12 cellular contexts compared by ENCODE assay signal in genomic region chr3:148974726-148975125, GRCh38. TPM values are rescaled to one million over a fixed set of nuclear protein-coding genes. Genes with fewer than 3 reads are reported as not detected.
DNase-seq lines count a peak whose midpoint lies in the region; ATAC-seq, FAIRE-seq and TF ChIP-seq lines count a peak whose summit lies in the region.
"Had no signal": no experiment of that assay in that cellular context is flagged by ENCODE, and none has a peak within 500 bp of the region (broad histone marks: within the 10 kb centered on the region; RNA-seq: fewer than 3 reads in every experiment).

No MANE protein-coding gene starts in this region.

- TF ChIP-seq CTCF in GM12878 (IDR thresholded peaks at IDR 0.05 in 2 of 3, conservative IDR thresholded peaks at IDR 0.05 in 1 of 3; ENCODE audit: control insufficient read depth in 2 of 3, extremely low read depth in 1 of 3, insufficient read depth in 1 of 3, low read depth in 3 of 3, low read length in 3 of 3) (no peak), gastrocnemius medialis (IDR thresholded peaks at IDR 0.05 in 4 of 5, conservative IDR thresholded peaks at IDR 0.05 in 1 of 5) (no peak), GM20000 (IDR thresholded peaks at IDR 0.05; ENCODE audit: extremely low read depth, missing control alignments) (no peak)

- in situ Hi-C loops in GM12878 (cut with MboI) (no loop called here), gastrocnemius medialis (cut with MboI; ENCODE audit: low sequenced_read_pairs in 4 of 4) (loop anchor here in 3 of 4 donors (10.0 to 25.0 kb wide), 2 partner anchors 50 to 513 kb away; no protein-coding TSS in a partner anchor)

- WGBS in GM12878 (ENCODE audit: insufficient coverage, insufficient replicate concordance, low lambda C conversion rate, missing lambda C conversion rate): 50% methylated on average over 2 of the region's 2 CpGs

- H3K4me2 ChIP-seq in GM12878 (ENCODE audit: control insufficient read depth, insufficient read depth): no peak overlapping the region

- H3K4me1 ChIP-seq in GM12878 (ENCODE audit: control insufficient read depth, insufficient read depth, low read length): no peaks in the 10 kb centered on the region
- H3K4me1 ChIP-seq in gastrocnemius medialis: peaks cover 13 to 17% of the 10 kb centered on the region in 2 donors
- H3K4me1 ChIP-seq: colonic mucosa had no signal

- SMC1A ChIA-PET in GM12878 (lab: Charles Lee; ENCODE audit: uncharacterized antibody, unreplicated experiment): no interaction called here

- H3K4me3 ChIP-seq in GM12878 (no peak overlapping the region), gastrocnemius medialis (peak overlapping the region; percentile 28 to 50 (median 41))
- H3K4me3 ChIP-seq: colonic mucosa had no signal

- ATAC-seq in GM18909 (IDR thresholded peaks at IDR 0.05; ENCODE audit: poor library complexity, unreplicated experiment): peak; percentile 74
- peak; percentile 59 for ATAC-seq in HG03095 (IDR thresholded peaks at IDR 0.05; ENCODE audit: unreplicated experiment)
- peak; percentile 64 for ATAC-seq in GM12878
- peak in 1 of 2 donors; percentile 56 for ATAC-seq in gastrocnemius medialis

- BruUV-seq in GM12878 (replicated peaks; lab: Mats Ljungman, UMichigan): no TSS peak

- no peaks in the 10 kb centered on the region for H4K20me1 ChIP-seq in GM12878 (ENCODE audit: control insufficient read depth, insufficient read depth)

- no peaks in the 10 kb centered on the region for H3K9me3 ChIP-seq in GM12878 (replicated peaks; ENCODE audit: control insufficient read depth, insufficient read depth, low read length)
- H3K9me3 ChIP-seq in gastrocnemius medialis: no peaks in the 10 kb centered on the region
- H3K9me3 ChIP-seq: colonic mucosa had no signal

- RAD21 ChIA-PET in GM12878 (lab: Charles Lee; ENCODE audit: unreplicated experiment): no interaction called here

- TF ChIP-seq RAD21 in GM12878 (IDR thresholded peaks at IDR 0.05; ENCODE audit: insufficient read depth, low read depth, low read length): no peak

- no peak for TF ChIP-seq POLR2A in GM12878 (IDR thresholded peaks at IDR 0.05; ENCODE audit: low read depth, low read length)
- TF ChIP-seq POLR2A in gastrocnemius medialis (IDR thresholded peaks at IDR 0.05): no peak

- H3K36me3 ChIP-seq in GM12878 (ENCODE audit: control insufficient read depth in 2 of 2, insufficient read depth in 2 of 2, low read length in 1 of 2): no peaks in the 10 kb centered on the region
- H3K36me3 ChIP-seq in gastrocnemius medialis: no peaks in the 10 kb centered on the region
- H3K36me3 ChIP-seq: colonic mucosa had no signal

- no peak overlapping the region for H2AFZ ChIP-seq in GM12878 (ENCODE audit: control insufficient read depth, low read depth, low read length)

- no peaks in the 10 kb centered on the region for H3K79me2 ChIP-seq in GM12878 (ENCODE audit: control insufficient read depth, insufficient read depth, low read length)

- no peak overlapping the region for H3K9ac ChIP-seq in GM12878 (ENCODE audit: control insufficient read depth, insufficient read depth, low read length)

- no peak for FAIRE-seq in GM12878 (lab: Jason Lieb, UNC)
- FAIRE-seq: HTR-8/SVneo had no signal

- no peaks in the 10 kb centered on the region; a peak in 1 of 4 replicates for H3K27me3 ChIP-seq in GM12878 (replicated peaks in 1 of 2; ENCODE audit: control insufficient read depth in 2 of 2, insufficient read depth in 2 of 2, low read length in 1 of 2)
- no peaks in the 10 kb centered on the region for H3K27me3 ChIP-seq in gastrocnemius medialis
- H3K27me3 ChIP-seq: colonic mucosa had no signal

- CTCF ChIA-PET in GM12878 (lab: Yijun Ruan, JAX): interaction anchor here (1.3 to 2.3 kb wide), 2 partner anchors 15 to 20 kb away, joined by 3 to 13 read pairs; no protein-coding TSS in a partner anchor

- POLR2A ChIA-PET in GM12878 (lab: Charles Lee): no interaction called here

- DNase-seq in GM12878 (ENCODE audit: low read depth, low spot score) (no peak), gastrocnemius medialis (no peak), GM20000 (ENCODE audit: low spot score) (no peak), occipital lobe (lab: John Stamatoyannopoulos, UW) (no peak), midbrain (lab: John Stamatoyannopoulos, UW) (no peak)
- DNase-seq: activated naive CD4-positive, alpha-beta T cell treated with anti-CD3 and anti-CD28 coated beads, Interleukin-2, amount 50 U/mL, for 16 hours; colonic mucosa; stimulated activated CD4-positive, alpha-beta T cell treated with anti-CD3 and anti-CD28 coated beads, Interleukin-12 subunit alpha, Interleukin-12 subunit beta, amount 100 ng/mL, for 4 hours; stimulated activated naive CD4-positive, alpha-beta T cell had no signal

- intact Hi-C loops in GM12878 (cut with micrococcal nuclease; ENCODE audit: unreplicated experiment): no loop called here
- intact Hi-C loops in gastrocnemius medialis (cut with DNase I; ENCODE audit: low total_unique reads): loop anchor here (1.0 kb wide), 2 partner anchors 18 to 42 kb away; no protein-coding TSS in a partner anchor

- H3K27ac ChIP-seq in GM12878 (ENCODE audit: control insufficient read depth, insufficient read depth) (no peak overlapping the region), gastrocnemius medialis (peak overlapping the region; percentile 89 to 96 (median 92))
- H3K27ac ChIP-seq: colonic mucosa had no signal

- TF ChIP-seq EP300 in GM12878 (IDR thresholded peaks at IDR 0.05; ENCODE audit: borderline replicate concordance in 1 of 2, control insufficient read depth in 1 of 2, low read depth in 2 of 2, low read length in 2 of 2): no peak

TF ChIP-seq in GM12878, 131 proteins besides CTCF, POLR2A, EP300 and RAD21:
- no peak for TF ChIP-seq RFX5 (IDR thresholded peaks at IDR 0.05; ENCODE audit: low read depth, low read length)
- no peak for TF ChIP-seq ETV6 (conservative IDR thresholded peaks at IDR 0.05 in 1 of 2, IDR thresholded peaks at IDR 0.05 in 1 of 2; ENCODE audit: borderline replicate concordance in 1 of 2, low read depth in 1 of 2)
- TF ChIP-seq SMARCA5 (IDR thresholded peaks at IDR 0.05): no peak
- TF ChIP-seq, protein P1, sequence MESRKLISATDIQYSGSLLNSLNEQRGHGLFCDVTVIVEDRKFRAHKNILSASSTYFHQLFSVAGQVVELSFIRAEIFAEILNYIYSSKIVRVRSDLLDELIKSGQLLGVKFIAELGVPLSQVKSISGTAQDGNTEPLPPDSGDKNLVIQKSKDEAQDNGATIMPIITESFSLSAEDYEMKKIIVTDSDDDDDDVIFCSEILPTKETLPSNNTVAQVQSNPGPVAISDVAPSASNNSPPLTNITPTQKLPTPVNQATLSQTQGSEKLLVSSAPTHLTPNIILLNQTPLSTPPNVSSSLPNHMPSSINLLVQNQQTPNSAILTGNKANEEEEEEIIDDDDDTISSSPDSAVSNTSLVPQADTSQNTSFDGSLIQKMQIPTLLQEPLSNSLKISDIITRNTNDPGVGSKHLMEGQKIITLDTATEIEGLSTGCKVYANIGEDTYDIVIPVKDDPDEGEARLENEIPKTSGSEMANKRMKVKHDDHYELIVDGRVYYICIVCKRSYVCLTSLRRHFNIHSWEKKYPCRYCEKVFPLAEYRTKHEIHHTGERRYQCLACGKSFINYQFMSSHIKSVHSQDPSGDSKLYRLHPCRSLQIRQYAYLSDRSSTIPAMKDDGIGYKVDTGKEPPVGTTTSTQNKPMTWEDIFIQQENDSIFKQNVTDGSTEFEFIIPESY (IDR thresholded peaks at IDR 0.05): no peak
- peak; percentile 32; the same call in 1 of the 2 replicates for TF ChIP-seq SPI1 (IDR thresholded peaks at IDR 0.05; ENCODE audit: borderline replicate concordance, insufficient read depth, low read depth, low read length)

RNA-seq across cellular contexts. Expression of gene GYG1, which starts 16.6 kb away (rescaled TPM):
- 3.9 and 5.3 TPM in 2 replicates for total RNA-seq in GM12878 (2013; cell fraction: nucleolus; rRNA removed)
- 12.0 and 16.0 TPM in 2 replicates for total RNA-seq in GM12878 (2014; rRNA removed)
- total RNA-seq in GM12878 (2014; rRNA removed; fragmentation: Illumina TruSeq; extraction: Trizol): 18.8 and 19.7 TPM in 2 replicates
- total RNA-seq in GM12878 (2021): 21.1 and 22.4 TPM in 2 replicates
- polyA plus RNA-seq in GM12878 (2011; ENCODE audit: low read depth): 10.8 TPM
- 16.9 and 18.2 TPM in 2 replicates for polyA plus RNA-seq in GM12878 (2011; rRNA removed)
- polyA plus RNA-seq in GM12878 (2011; cell fraction: cytosol; rRNA removed): 14.6 and 18.8 TPM in 2 replicates
- 16.1 and 17.9 TPM in 2 replicates for polyA plus RNA-seq in GM12878 (2011; cell fraction: nucleus; rRNA removed)
- 13.0 and 15.1 TPM in 2 replicates for polyA plus RNA-seq in GM12878 (2012)
- 26.4 and 26.6 TPM in 2 replicates for polyA plus RNA-seq in GM12878 (2014; fragmentation: Illumina TruSeq; extraction: Trizol)
- 10 to 100 TPM; 23.4 to 36.7 TPM for polyA plus RNA-seq in GM12878 (2014; fragmentation: Nextera tagmentation; extraction: Ambion mirVana)
- 11.8 and 13.0 TPM in 2 replicates for polyA plus RNA-seq in GM12878 (2014; rRNA removed)
- polyA plus RNA-seq in GM12878 (2016; fragmentation: Nextera tagmentation; extraction: Ambion mirVana): 10 to 100 TPM; 33.9 to 38.9 TPM
- polyA minus RNA-seq in GM12878 (2011; rRNA and poly(A)+ RNA removed): 13.7 and 19.3 TPM in 2 replicates
- polyA minus RNA-seq in GM12878 (2011; cell fraction: cytosol; rRNA and poly(A)+ RNA removed): 7.8 and 10.2 TPM in 2 replicates
- 21.2 and 31.4 TPM in 2 replicates for polyA minus RNA-seq in GM12878 (2011; cell fraction: nucleus; rRNA and poly(A)+ RNA removed)
- 100 to 1,000 TPM; 298 to 526 (median 331) TPM for total RNA-seq in gastrocnemius medialis
- total RNA-seq in occipital lobe: 5.1 TPM

Comparison
In these comparisons a context has a peak if more than half of its experiments do, and no peak if none do; other contexts are left out.
1. RNA of gene GYG1, which starts 16.6 kb away (total RNA-seq): 298 to 526 TPM in gastrocnemius medialis; 3.9 to 22.4 TPM in GM12878 and 5.1 TPM in occipital lobe (single experiment); every median in the first group is over 10 times any median in the second.